ENCODE assay signal across 23 cellular contexts in the genomic region with DNA sequence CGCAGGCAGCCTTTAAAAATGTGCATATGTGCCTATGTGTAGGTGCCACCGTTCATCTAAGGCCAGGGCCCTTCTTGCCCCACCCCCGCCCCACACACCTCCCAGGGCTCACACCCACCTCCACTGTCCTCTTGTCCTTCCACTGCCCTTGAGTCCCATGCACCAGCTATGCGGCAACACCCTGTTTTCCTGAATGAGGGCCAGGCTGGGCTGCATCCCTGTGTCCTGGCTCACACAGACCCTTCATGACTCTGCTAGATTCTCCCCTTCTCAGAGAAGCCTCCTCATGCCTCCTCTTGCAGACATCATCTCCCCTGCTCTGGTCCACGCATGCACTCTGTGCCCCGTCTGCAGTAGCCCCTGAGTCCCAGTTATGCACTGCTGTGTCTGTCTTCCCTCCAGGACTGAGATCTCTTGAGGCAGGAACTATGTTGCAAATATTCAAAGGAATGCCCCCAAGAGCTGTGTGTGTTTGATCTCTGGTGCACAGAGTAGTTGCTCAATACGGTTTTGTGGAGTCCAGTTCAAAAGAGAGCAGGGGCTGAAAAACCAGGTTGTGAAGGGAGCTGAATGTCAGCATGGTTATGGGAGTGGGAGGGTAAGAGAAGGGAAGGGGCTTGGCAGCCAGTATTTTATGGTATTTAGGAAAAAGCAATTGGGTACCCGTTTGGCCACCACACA. TPM values are rescaled to one million over a fixed set of nuclear protein-coding genes. Genes with fewer than 3 reads are reported as not detected.
"Had no signal": no experiment of that assay in that cellular context is flagged by ENCODE, and none has a peak within 500 bp of the region (broad histone marks: within the 10 kb centered on the region; RNA-seq: fewer than 3 reads in every experiment).

No MANE protein-coding gene starts in this region.

- H3K36me3 ChIP-seq: ascending aorta, tibial nerve, vagina had no signal

- H3K9me3 Mint-ChIP-seq: dendritic cell treated with granulocyte-macrophage colony-stimulating factor and Interleukin-4, amounts not matched to agents 40 ng/mL and 50 ng/mL, for 4 days; mesothelial cell of epicardium; nephron had no signal

- H3K4me1 Mint-ChIP-seq: mesothelial cell of epicardium, nephron had no signal

- H3K36me3 Mint-ChIP-seq: mesothelial cell of epicardium had no signal

- H3K27ac ChIP-seq: ascending aorta, tibial nerve, vagina, VCaP had no signal

- H3K4me1 ChIP-seq: ascending aorta had no signal

- H3K27ac Mint-ChIP-seq: dendritic cell treated with granulocyte-macrophage colony-stimulating factor and Interleukin-4, amounts not matched to agents 40 ng/mL and 50 ng/mL, for 4 days; mesothelial cell of epicardium; nephron; T-helper 17 cell had no signal

- ATAC-seq: stimulated activated naive CD8-positive, alpha-beta T cell treated with anti-CD3 and anti-CD28 coated beads, Interleukin-15, Interleukin-2, amounts not matched to agents 100 U/mL and 50 U/mL, for 24 hours; T-helper 17 cell had no signal

- H3K4me3 Mint-ChIP-seq: dendritic cell treated with granulocyte-macrophage colony-stimulating factor and Interleukin-4, amounts not matched to agents 40 ng/mL and 50 ng/mL, for 4 days; mesothelial cell of epicardium; nephron; T-helper 17 cell had no signal

- H3K9me3 ChIP-seq: ascending aorta, tibial nerve, vagina had no signal

- H3K4me3 ChIP-seq: ascending aorta, lung, tibial nerve, vagina had no signal

- H3K27me3 ChIP-seq: ascending aorta, vagina had no signal

- DNase-seq: activated CD4-positive, alpha-beta T cell treated with anti-CD3 and anti-CD28 coated beads for 1 hour; activated CD8-positive, alpha-beta memory T cell treated with anti-CD3 and anti-CD28 coated beads for 24 hours; activated CD8-positive, alpha-beta memory T cell treated with anti-CD3 and anti-CD28 coated beads, Interleukin-2, amount 50 U/mL, for 48 hours; activated effector memory CD4-positive, alpha-beta T cell treated with Interleukin-2 at 50 U/mL for 16 hours; activated naive CD4-positive, alpha-beta T cell treated with anti-CD3 and anti-CD28 coated beads, Interleukin-2, amount 50 U/mL, for 16 hours; activated T-cell treated with anti-CD3 and anti-CD28 coated beads, Interleukin-2, amount 50 U/mL, for 48 hours; cerebellar nuclear complex; effector CD8-positive, alpha-beta T cell; foreskin fibroblast; nucleus accumbens; stimulated activated CD4-positive, alpha-beta T cell treated with anti-CD3 and anti-CD28 coated beads, Interleukin-2, amount 100 ng/mL, for 24 hours; stimulated activated naive CD8-positive, alpha-beta T cell treated with anti-CD3 and anti-CD28 coated beads, Interleukin-15, Interleukin-2, amounts not matched to agents 100 U/mL and 50 U/mL, for 24 hours; substantia nigra; T-helper 17 cell had no signal

RNA-seq across cellular contexts. Expression of a gene that starts 47.3 kb away (rescaled TPM):
- total RNA-seq: renal cortical epithelial cell had no signal
